29 cellular contexts compared by ENCODE assay signal in the genomic region with DNA sequence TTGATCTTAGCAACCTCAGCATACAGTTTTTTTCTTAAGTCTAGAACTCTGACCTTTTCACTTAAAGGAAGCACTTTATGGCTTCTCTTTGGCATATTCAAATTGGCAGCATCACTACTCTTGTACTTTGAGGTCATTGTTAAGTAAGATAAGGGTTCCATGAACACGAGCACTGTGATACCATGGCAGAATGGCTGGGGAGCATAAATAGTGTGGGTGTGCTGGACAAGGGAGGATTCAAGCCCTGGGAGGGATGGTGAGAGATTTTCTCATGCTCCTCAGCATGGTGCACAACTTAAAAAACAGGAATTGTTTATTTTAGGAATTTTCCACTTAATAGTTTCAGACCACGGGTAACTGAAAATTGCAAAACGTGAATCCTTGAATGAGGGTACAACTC.
DNase-seq lines count a peak whose midpoint lies in the region; ATAC-seq and TF ChIP-seq lines count a peak whose summit lies in the region.
"Had no signal": no experiment of that assay in that cellular context is flagged by ENCODE, and none has a peak within 500 bp of the region (broad histone marks: within the 10 kb centered on the region; RNA-seq: fewer than 3 reads in every experiment).

No MANE protein-coding gene starts in this region.

- TF ChIP-seq POLR2A in heart left ventricle (IDR thresholded peaks at IDR 0.05), result no peak

- 76 to 79% (median 77%) methylated on average over 3 of the region's 3 CpGs for WGBS in heart left ventricle, 4 donors

- TF ChIP-seq CTCF in heart left ventricle (IDR thresholded peaks at IDR 0.05), result no peak
- TF ChIP-seq CTCF in OCI-LY1 (IDR thresholded peaks at IDR 0.05; ENCODE audit: low read length), result no peak
- no peak for TF ChIP-seq CTCF in choroid plexus epithelial cell (conservative IDR thresholded peaks at IDR 0.05; ENCODE audit: low read depth, low read length)
- no peak for TF ChIP-seq CTCF in CD14-positive monocyte (IDR thresholded peaks at IDR 0.05)

- no peaks in the 10 kb centered on the region for H3K27me3 Mint-ChIP-seq in CD14-positive monocyte (ENCODE audit: low read depth in 3 of 3)
- H3K27me3 Mint-ChIP-seq: activated CD8-positive, alpha-beta memory T cell treated with anti-CD3 and anti-CD28 coated beads, Interleukin-2, amount 10 ng/mL, durations not matched to agents 7 days and 5 days; activated naive CD8-positive, alpha-beta T cell treated with anti-CD3 and anti-CD28 coated beads, Interleukin-2, amount 50 U/mL, for 24 hours; naive thymus-derived CD4-positive, alpha-beta T cell; T-helper 17 cell had no signal

- peaks cover 36% of the 10 kb centered on the region for H3K79me2 ChIP-seq in OCI-LY1 (ENCODE audit: insufficient read depth, low read length)

- H3K4me3 ChIP-seq in heart left ventricle, result no peak overlapping the region
- peak overlapping the region; percentile 15 for H3K4me3 ChIP-seq in OCI-LY1 (ENCODE audit: low read depth, low read length, poor library complexity, severe bottlenecking)
- H3K4me3 ChIP-seq in choroid plexus epithelial cell (ENCODE audit: low read depth, low read length), result no peak overlapping the region
- H3K4me3 ChIP-seq: suprapubic skin, upper lobe of left lung had no signal

- H3K4me2 ChIP-seq in OCI-LY1 (ENCODE audit: low read length), result peak overlapping the region; percentile 78

- ATAC-seq in heart left ventricle, result peak; percentile 56 to 79 (median 68)
- ATAC-seq in left cardiac atrium, result no peak
- ATAC-seq: activated CD8-positive, alpha-beta memory T cell treated with anti-CD3 and anti-CD28 coated beads, Interleukin-2, amount 10 ng/mL, durations not matched to agents 7 days and 5 days; activated naive CD8-positive, alpha-beta T cell treated with anti-CD3 and anti-CD28 coated beads, Interleukin-2, amount 50 U/mL, for 24 hours; activated T-cell treated with anti-CD3 and anti-CD28 coated beads, Interleukin-2, amount 50 U/mL, for 72 hours; CD8-positive, alpha-beta T cell; naive thymus-derived CD4-positive, alpha-beta T cell; SK-N-SH treated with all-trans-retinoic acid at 6 μM for 48 hours; T-helper 17 cell had no signal

- H3K27ac Mint-ChIP-seq in CD14-positive monocyte, result peak overlapping the region in 3 of 7 donors; percentile 28 to 77 (median 70)
- H3K27ac Mint-ChIP-seq: activated CD8-positive, alpha-beta memory T cell treated with anti-CD3 and anti-CD28 coated beads, Interleukin-2, amount 10 ng/mL, durations not matched to agents 7 days and 5 days; activated naive CD8-positive, alpha-beta T cell treated with anti-CD3 and anti-CD28 coated beads, Interleukin-2, amount 50 U/mL, for 24 hours; activated T-cell treated with anti-CD3 and anti-CD28 coated beads, Interleukin-2, amount 50 U/mL, for 72 hours; CD8-positive, alpha-beta T cell; naive thymus-derived CD4-positive, alpha-beta T cell; T-helper 17 cell had no signal

- H3K9me3 Mint-ChIP-seq in CD14-positive monocyte, result peaks cover 0 to 2% (median 0%) of the 10 kb centered on the region in 7 donors
- H3K9me3 Mint-ChIP-seq: activated naive CD8-positive, alpha-beta T cell treated with anti-CD3 and anti-CD28 coated beads, Interleukin-2, amount 50 U/mL, for 24 hours; activated T-cell treated with anti-CD3 and anti-CD28 coated beads, Interleukin-2, amount 50 U/mL, for 72 hours; CD8-positive, alpha-beta T cell had no signal

- H3K27me3 ChIP-seq in heart left ventricle (no peaks in the 10 kb centered on the region), OCI-LY1 (ENCODE audit: insufficient read depth, low read length) (no peaks in the 10 kb centered on the region)
- H3K27me3 ChIP-seq: suprapubic skin, upper lobe of left lung had no signal

- H3F3A ChIP-seq in OCI-LY1 (ENCODE audit: insufficient read depth, low read length), result 0 out of 2 replicates have a peak, but pooled peaks cover 6% of the 10 kb centered on the region

- intact Hi-C loops in heart left ventricle (cut with DNase I), result no loop called here
- intact Hi-C loops in left cardiac atrium (cut with DNase I), result no loop called here
- intact Hi-C loops in CD14-positive monocyte (cut with micrococcal nuclease), result no loop called here

- H2AFZ ChIP-seq in OCI-LY1 (ENCODE audit: low read length), result no peak overlapping the region

- H3K9me3 ChIP-seq in heart left ventricle (no peaks in the 10 kb centered on the region), OCI-LY1 (ENCODE audit: low read length) (no peaks in the 10 kb centered on the region)
- H3K9me3 ChIP-seq: suprapubic skin, upper lobe of left lung had no signal

- no peak overlapping the region for H3K4me3 Mint-ChIP-seq in CD14-positive monocyte
- H3K4me3 Mint-ChIP-seq: activated CD8-positive, alpha-beta memory T cell treated with anti-CD3 and anti-CD28 coated beads, Interleukin-2, amount 10 ng/mL, durations not matched to agents 7 days and 5 days; activated naive CD8-positive, alpha-beta T cell treated with anti-CD3 and anti-CD28 coated beads, Interleukin-2, amount 50 U/mL, for 24 hours; activated T-cell treated with anti-CD3 and anti-CD28 coated beads, Interleukin-2, amount 50 U/mL, for 72 hours; CD8-positive, alpha-beta T cell; naive thymus-derived CD4-positive, alpha-beta T cell; T-helper 17 cell had no signal

- H3K9me2 ChIP-seq in OCI-LY1 (ENCODE audit: low read depth, low read length), result no peaks in the 10 kb centered on the region

- no peak overlapping the region for H3K27ac ChIP-seq in heart left ventricle
- H3K27ac ChIP-seq in OCI-LY1 (ENCODE audit: low read depth, low read length, poor library complexity, severe bottlenecking), result peak overlapping the region; percentile 100
- H3K27ac ChIP-seq: epithelial cell of prostate, HL-60, suprapubic skin, upper lobe of left lung had no signal

- H3K4me1 Mint-ChIP-seq in CD14-positive monocyte, result peaks cover 12% of the 10 kb centered on the region
- H3K4me1 Mint-ChIP-seq: activated CD8-positive, alpha-beta memory T cell treated with anti-CD3 and anti-CD28 coated beads, Interleukin-2, amount 10 ng/mL, durations not matched to agents 7 days and 5 days; activated naive CD8-positive, alpha-beta T cell treated with anti-CD3 and anti-CD28 coated beads, Interleukin-2, amount 50 U/mL, for 24 hours had no signal

- DNase-seq in heart left ventricle, result no peak
- no peak for DNase-seq in left cardiac atrium
- DNase-seq in choroid plexus epithelial cell (ENCODE audit: low read depth), result peak; percentile 69
- peak; percentile 64 for DNase-seq in smooth muscle cell of the brain vasculature (ENCODE audit: low read depth, low spot score)
- no peak for DNase-seq in CD14-positive monocyte (ENCODE audit: low spot score)
- DNase-seq in GM03348 (ENCODE audit: low spot score), result no peak
- no peak for DNase-seq in stimulated activated CD4-positive, alpha-beta T cell treated with anti-CD3 and anti-CD28 coated beads, Interleukin-4, amount 100 ng/mL, for 4 hours
- DNase-seq: activated CD4-positive, alpha-beta T cell treated with anti-CD3 and anti-CD28 coated beads, Interleukin-2, amount 50 U/mL, for 4 hours; activated CD8-positive, alpha-beta memory T cell treated with anti-CD3 and anti-CD28 coated beads, Interleukin-2, amount 10 ng/mL, durations not matched to agents 7 days and 5 days; activated naive CD4-positive, alpha-beta T cell; activated naive CD8-positive, alpha-beta T cell treated with anti-CD3 and anti-CD28 coated beads, Interleukin-2, amount 50 U/mL, for 24 hours; activated T-cell treated with anti-CD3 and anti-CD28 coated beads, Interleukin-2, amount 50 U/mL, for 72 hours; CD8-positive, alpha-beta T cell; effector CD8-positive, alpha-beta T cell; glutamatergic neuron; HCEC 1CT; KG1; naive thymus-derived CD4-positive, alpha-beta T cell; NCI-H1930; NCI-H510A treated with DMSO at 0.1 percent for 48 hours; nucleus accumbens; stimulated activated naive CD4-positive, alpha-beta T cell treated with Interleukin-2 at 50 U/mL for 16 hours; T-helper 17 cell; upper lobe of left lung had no signal

- H3K9ac ChIP-seq in OCI-LY1 (ENCODE audit: low read length), result peak overlapping the region; percentile 83

- peaks cover 23 to 25% of the 10 kb centered on the region in 2 donors for H3K36me3 Mint-ChIP-seq in CD14-positive monocyte

- peaks cover 0 to 39% (median 23%) of the 10 kb centered on the region in 12 donors for H3K4me1 ChIP-seq in heart left ventricle
- peaks cover 87% of the 10 kb centered on the region for H3K4me1 ChIP-seq in OCI-LY1 (ENCODE audit: insufficient read depth, low read length, severe bottlenecking)

- no peaks in the 10 kb centered on the region for H4K20me1 ChIP-seq in OCI-LY1 (ENCODE audit: insufficient read depth, low read length)

- H3K36me3 ChIP-seq in heart left ventricle (peaks cover 0 to 7% (median 0%) of the 10 kb centered on the region in 9 donors), OCI-LY1 (ENCODE audit: insufficient read depth, low read length) (peaks cover 56% of the 10 kb centered on the region)
- H3K36me3 ChIP-seq: upper lobe of left lung had no signal

Comparison
In these comparisons a context has a peak if more than half of its experiments do, and no peak if none do; other contexts are left out.
1. ATAC-seq: peak in heart left ventricle (4 of 4); none in left cardiac atrium (0 of 2).
2. DNase-seq: peak in choroid plexus epithelial cell (single experiment) and smooth muscle cell of the brain vasculature (single experiment); none in heart left ventricle (0 of 5), left cardiac atrium (single experiment), CD14-positive monocyte (single experiment), GM03348 (single experiment) and stimulated activated CD4-positive, alpha-beta T cell treated with anti-CD3 and anti-CD28 coated beads, Interleukin-4, amount 100 ng/mL, for 4 hours (0 of 2).